ENCODE assay signal across 1 cellular context in genomic region chr7:24730018-24730369, GRCh38.
TF ChIP-seq lines count a peak whose summit lies in the region.

No MANE protein-coding gene starts in this region.

TF ChIP-seq in GM12878, 131 proteins besides CTCF, POLR2A, EP300 and RAD21 (continued from another document):
- TF ChIP-seq REST (IDR thresholded peaks at IDR 0.05; ENCODE audit: low read depth, low read length) (no peak), BCLAF1 (IDR thresholded peaks at IDR 0.05) (no peak), POLR2AphosphoS5 (IDR thresholded peaks at IDR 0.05; ENCODE audit: low read length) (no peak), ZNF384 (IDR thresholded peaks at IDR 0.05; ENCODE audit: borderline replicate concordance, low read depth, low read length) (no peak), MTA2 (IDR thresholded peaks at IDR 0.05; ENCODE audit: low read depth) (no peak), CEBPB (IDR thresholded peaks at IDR 0.05; ENCODE audit: borderline replicate concordance in 1 of 2, low read depth in 2 of 2, low read length in 2 of 2) (no peak), GABPA (IDR thresholded peaks at IDR 0.05; ENCODE audit: low read depth) (no peak), ZBTB33 (IDR thresholded peaks at IDR 0.05) (no peak)
